In genomic region chr3:177827517-177828249, GRCh38 we compare ENCODE assay signal across 11 cellular contexts.
DNase-seq lines count a peak whose midpoint lies in the region; TF ChIP-seq lines count a peak whose summit lies in the region.
"Had no signal": no experiment of that assay in that cellular context is flagged by ENCODE, and none has a peak within 500 bp of the region (broad histone marks: within the 10 kb centered on the region; RNA-seq: fewer than 3 reads in every experiment).

No MANE protein-coding gene starts in this region.

- TF ChIP-seq CTCF in fibroblast of pulmonary artery (IDR thresholded peaks at IDR 0.05; ENCODE audit: low read length, missing control alignments) (no peak), GM13977 (IDR thresholded peaks at IDR 0.05; ENCODE audit: extremely low read depth, insufficient read depth, missing control alignments) (no peak)

- no peak overlapping the region for H3K4me3 ChIP-seq in fibroblast of pulmonary artery (replicated peaks; ENCODE audit: low read depth, low read length)

- peak; percentile 22 for DNase-seq in NCI-H1092 treated with DMSO at 0.1 percent for 48 hours (lab: John Stamatoyannopoulos, UW)
- DNase-seq in NCI-H1092 (lab: John Stamatoyannopoulos, UW): no peak
- DNase-seq in NCI-H146 (lab: John Stamatoyannopoulos, UW): peak; percentile 97
- DNase-seq in fibroblast of pulmonary artery (ENCODE audit: low read depth): peak; percentile 88
- DNase-seq in stromal cell of bone marrow (ENCODE audit: low read depth): peak; percentile 72
- no peak for DNase-seq in CD1c-positive myeloid dendritic cell (ENCODE audit: extremely low spot score)
- no peak for DNase-seq in GM13977 (ENCODE audit: low spot score)
- no peak for DNase-seq in SKM-1 (lab: John Stamatoyannopoulos, UW; ENCODE audit: unreplicated experiment)
- DNase-seq: activated T-cell treated with anti-CD3 and anti-CD28 coated beads, Interleukin-2, amount 50 U/mL, for 48 hours; islet precursor cell; NCI-H345 had no signal

- in situ Hi-C loops in GM13977 (cut with MboI; ENCODE audit: low pct_unique_long_range_greater_than_20kb, low sequenced_read_pairs, unreplicated experiment): no loop called here

Comparison
In these comparisons a context has a peak if more than half of its experiments do, and no peak if none do; other contexts are left out.
1. DNase-seq: peak in NCI-H1092 treated with DMSO at 0.1 percent for 48 hours (single experiment), NCI-H146 (single experiment), fibroblast of pulmonary artery (single experiment) and stromal cell of bone marrow (single experiment); none in NCI-H1092 (single experiment), CD1c-positive myeloid dendritic cell (single experiment), GM13977 (single experiment) and SKM-1 (single experiment).